Comparison of ENCODE assay signal across 9 cellular contexts in the genomic region with DNA sequence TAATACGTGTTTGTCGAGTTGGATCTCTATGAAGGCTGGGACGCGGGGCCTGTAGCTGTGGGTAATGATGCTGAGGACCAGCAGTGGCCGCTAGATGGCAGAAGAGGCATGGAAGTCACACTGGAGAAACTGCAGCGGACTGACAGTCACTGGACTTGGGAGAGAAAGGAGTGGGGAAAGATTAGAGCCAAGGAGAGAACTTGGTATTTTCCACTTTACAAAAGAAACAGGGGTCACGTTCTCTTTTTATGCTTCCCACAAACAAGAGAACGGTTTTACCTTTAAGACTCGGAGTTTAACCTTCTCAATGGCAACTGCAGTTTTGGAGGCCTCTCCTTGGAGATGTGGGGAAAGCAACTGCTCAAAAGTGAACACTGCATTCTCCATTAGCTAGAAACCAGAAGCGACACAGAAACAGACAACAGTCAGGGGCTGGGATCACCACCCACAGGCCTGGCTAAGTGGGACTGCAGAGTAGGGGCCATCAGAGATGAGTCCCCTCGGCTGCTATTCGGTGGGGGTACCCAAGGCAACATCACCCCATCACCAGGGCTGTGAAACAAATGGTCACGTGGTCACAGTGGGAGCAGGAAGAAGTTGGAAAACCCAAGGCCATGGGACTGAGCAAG. TPM values are rescaled to one million over a fixed set of nuclear protein-coding genes. Genes with fewer than 3 reads are reported as not detected.
DNase-seq lines count a peak whose midpoint lies in the region; ATAC-seq and TF ChIP-seq lines count a peak whose summit lies in the region.
"Had no signal": no experiment of that assay in that cellular context is flagged by ENCODE, and none has a peak within 500 bp of the region (broad histone marks: within the 10 kb centered on the region; RNA-seq: fewer than 3 reads in every experiment).

No MANE protein-coding gene starts in this region.

- peak overlapping the region; percentile 17 for H3K14ac ChIP-seq in neuronal stem cell (ENCODE audit: low read length)

- peak; percentile 99 for ATAC-seq in activated T-helper 17 cell treated with anti-CD3 and anti-CD28 coated beads, Interleukin-2, amount 50 U/mL, for 72 hours (replicated peaks)

- H3K27me3 ChIP-seq in neuronal stem cell (ENCODE audit: control insufficient read depth in 3 of 3, insufficient read depth in 3 of 3, low read depth in 1 of 3, low read length in 3 of 3), result no peaks in the 10 kb centered on the region
- H3K27me3 ChIP-seq in stomach, result no peaks in the 10 kb centered on the region

- no peak overlapping the region for H2BK15ac ChIP-seq in neuronal stem cell (ENCODE audit: low read length)

- no peaks in the 10 kb centered on the region for H3K4me1 Mint-ChIP-seq in activated T-helper 17 cell treated with anti-CD3 and anti-CD28 coated beads, Interleukin-2, amount 50 U/mL, for 72 hours

- H3K4me3 ChIP-seq in fibroblast of villous mesenchyme (ENCODE audit: low read depth, low read length) (no peak overlapping the region), neuronal stem cell (ENCODE audit: low read length in 2 of 2) (no peak overlapping the region), stomach (no peak overlapping the region)
- H3K4me3 ChIP-seq: skin epidermis had no signal

- H2BK12ac ChIP-seq in neuronal stem cell (ENCODE audit: low read length), result no peak overlapping the region

- no peak overlapping the region for H4K8ac ChIP-seq in neuronal stem cell (ENCODE audit: low read depth, low read length)

- no peaks in the 10 kb centered on the region for H3K4me1 ChIP-seq in neuronal stem cell (ENCODE audit: control insufficient read depth in 2 of 2, insufficient read depth in 1 of 2, low read depth in 1 of 2, low read length in 2 of 2)
- peaks cover 21 to 63% (median 45%) of the 10 kb centered on the region in 4 donors for H3K4me1 ChIP-seq in stomach

- peak overlapping the region; percentile 64 for H2AFZ ChIP-seq in neuronal stem cell (ENCODE audit: low read length)

- TF ChIP-seq POLR2A in stomach (IDR thresholded peaks at IDR 0.05), result no peak

- no peak overlapping the region for H3K9ac ChIP-seq in neuronal stem cell (ENCODE audit: low read depth, low read length, poor library complexity)

- TF ChIP-seq CTCF in fibroblast of villous mesenchyme (IDR thresholded peaks at IDR 0.05; ENCODE audit: insufficient read depth, low read depth, low read length) (peak; percentile 87), stomach (IDR thresholded peaks at IDR 0.05) (peak in 6 of 7 experiments; percentile 58 to 96 (median 93))

- H3K36me3 ChIP-seq in neuronal stem cell (replicated peaks in 1 of 2; ENCODE audit: control insufficient read depth in 2 of 2, insufficient read depth in 2 of 2, low read length in 2 of 2) (no peaks in the 10 kb centered on the region), stomach (peaks cover 0 to 58% (median 38%) of the 10 kb centered on the region in 4 donors)

- H3K4me2 ChIP-seq in neuronal stem cell (ENCODE audit: insufficient read depth, low read length, poor library complexity, severe bottlenecking), result no peak overlapping the region

- DNase-seq in Daoy (ENCODE audit: low read depth) (peak; percentile 86), GOT3 (lab: John Stamatoyannopoulos, UW) (peak; percentile 26), LoVo (ENCODE audit: low spot score) (peak; percentile 76), RPMI7951 (ENCODE audit: low read depth) (peak; percentile 74), fibroblast of villous mesenchyme (ENCODE audit: low read depth) (peak; percentile 87), neuronal stem cell (ENCODE audit: low spot score) (peak; percentile 85), stomach (peak; percentile 95)

- no peak for TF ChIP-seq EP300 in stomach (IDR thresholded peaks at IDR 0.05)

- H3K27ac Mint-ChIP-seq in activated T-helper 17 cell treated with anti-CD3 and anti-CD28 coated beads, Interleukin-2, amount 50 U/mL, for 72 hours, result peak overlapping the region; percentile 23

- H3K27ac ChIP-seq in neuronal stem cell (replicated peaks; ENCODE audit: low read length) (no peak overlapping the region), stomach (peak overlapping the region in 3 of 5 donors; percentile 30 to 75 (median 54))

- H3K79me1 ChIP-seq in neuronal stem cell (ENCODE audit: low read depth, low read length), result no peaks in the 10 kb centered on the region

- H3K18ac ChIP-seq in neuronal stem cell (ENCODE audit: low read length), result peak overlapping the region; percentile 46

- no peak overlapping the region for H4K91ac ChIP-seq in neuronal stem cell (ENCODE audit: low read depth, low read length, poor library complexity)

- no peak overlapping the region for H3K4ac ChIP-seq in neuronal stem cell (ENCODE audit: low read length)

- peak overlapping the region; percentile 23 for H2BK120ac ChIP-seq in neuronal stem cell (ENCODE audit: low read depth, low read length)

- H3K27me3 Mint-ChIP-seq in activated T-helper 17 cell treated with anti-CD3 and anti-CD28 coated beads, Interleukin-2, amount 50 U/mL, for 72 hours, result no peaks in the 10 kb centered on the region

- H3K23ac ChIP-seq in neuronal stem cell (ENCODE audit: low read depth, low read length, poor library complexity), result no peak overlapping the region

- no CpG with 5 or more reads among the region's 13 CpGs for WGBS in neuronal stem cell (ENCODE audit: extremely low coverage in 2 of 2, insufficient read length in 2 of 2, insufficient replicate concordance in 1 of 2), 2 donors
- WGBS in stomach, 5 donors, result 24 to 30% (median 27%) methylated on average over 13 of the region's 13 CpGs

- peaks cover 79% of the 10 kb centered on the region for H3K36me3 Mint-ChIP-seq in activated T-helper 17 cell treated with anti-CD3 and anti-CD28 coated beads, Interleukin-2, amount 50 U/mL, for 72 hours (ENCODE audit: low read depth)

- intact Hi-C loops in stomach (cut with DNase I; ENCODE audit: low total_unique reads), result loop anchor here (2.0 kb wide), 1 partner anchor 177 kb away; no protein-coding TSS in a partner anchor

- no peak overlapping the region for H3K4me3 Mint-ChIP-seq in activated T-helper 17 cell treated with anti-CD3 and anti-CD28 coated beads, Interleukin-2, amount 50 U/mL, for 72 hours

- H3K9me3 ChIP-seq in neuronal stem cell (replicated peaks in 1 of 2; ENCODE audit: control insufficient read depth in 2 of 2, insufficient read depth in 1 of 2, low read depth in 1 of 2, low read length in 2 of 2), result no peaks in the 10 kb centered on the region
- H3K9me3 ChIP-seq in stomach, result no peaks in the 10 kb centered on the region

- no peak overlapping the region for H2BK5ac ChIP-seq in neuronal stem cell (ENCODE audit: low read length)

- H2AK5ac ChIP-seq in neuronal stem cell (ENCODE audit: low read depth, low read length), result no peak overlapping the region

- no peaks in the 10 kb centered on the region for H3K9me3 Mint-ChIP-seq in activated T-helper 17 cell treated with anti-CD3 and anti-CD28 coated beads, Interleukin-2, amount 50 U/mL, for 72 hours

RNA-seq across cellular contexts. Expression of gene EDEM3, which starts 51.1 kb away (rescaled TPM):
- 33.8 and 35.7 TPM in 2 replicates for total RNA-seq in Daoy (2014; rRNA removed; shearing (Covaris generic))
- total RNA-seq in RPMI7951 (2014; rRNA removed; shearing (Covaris generic)), result 40.6 and 45.7 TPM in 2 replicates
- total RNA-seq in activated T-helper 17 cell treated with anti-CD3 and anti-CD28 coated beads, Interleukin-2, amount 50 U/mL, for 72 hours, result 10 to 100 TPM; 11.7 to 20.4 TPM
- total RNA-seq in fibroblast of villous mesenchyme (41.9 and 57.9 TPM in 2 replicates), stomach (100 to 1,000 TPM in 1 of 5 donors, 10 to 100 TPM in 4; 21.4 to 144 (median 51.9) TPM)
- polyA plus RNA-seq in neuronal stem cell (2013, experiment 1 of 2), result 12.9 TPM
- 14.2 TPM for polyA plus RNA-seq in neuronal stem cell (2013, experiment 2 of 2)
- 10 to 100 TPM in 2 of 3 donors, 1 to 10 TPM in 1; 8.1 to 11.9 (median 10.6) TPM for polyA plus RNA-seq in stomach

Comparison
In these comparisons a context has a peak if more than half of its experiments do, and no peak if none do; other contexts are left out.
1. DNase-seq: peak in every context shown above with its lines; median percentile 95 in stomach; 87 in fibroblast of villous mesenchyme; 86 in Daoy; 85 in neuronal stem cell; 76 in LoVo; 74 in RPMI7951; 26 in GOT3.